In genomic region chr2:72112981-72113846, GRCh38 we compare ENCODE assay signal across 26 cellular contexts. TPM values are rescaled to one million over a fixed set of nuclear protein-coding genes. Genes with fewer than 3 reads are reported as not detected.
A peak's percentile ranks its signal among the peaks of the same experiment; 100 is the strongest.
DNase-seq lines count a peak whose midpoint lies in the region; ATAC-seq and TF ChIP-seq lines count a peak whose summit lies in the region.
"Had no signal": no experiment of that assay in that cellular context is flagged by ENCODE, and none has a peak within 500 bp of the region (broad histone marks: within the 10 kb centered on the region; RNA-seq: fewer than 3 reads in every experiment).

No MANE protein-coding gene starts in this region.

- H3K4me3 ChIP-seq in IMR-90 (ENCODE audit: insufficient read depth, low read depth, low read length) (no peak overlapping the region), OCI-LY7 (ENCODE audit: low read depth, low read length, poor library complexity, severe bottlenecking) (no peak overlapping the region)
- H3K4me3 ChIP-seq: GM12878, smooth muscle cell had no signal

- no peak overlapping the region for H3K4me3 Mint-ChIP-seq in activated CD4-positive, alpha-beta T cell treated with anti-CD3 and anti-CD28 coated beads for 36 hours
- H3K4me3 Mint-ChIP-seq: activated naive CD8-positive, alpha-beta T cell treated with anti-CD3 and anti-CD28 coated beads, Interleukin-2, amount 50 U/mL, for 24 hours; WTC11 had no signal

- no peak overlapping the region for H2AK5ac ChIP-seq in IMR-90 (ENCODE audit: low read depth, low read length)

- H2BK15ac ChIP-seq in IMR-90 (ENCODE audit: low read depth, low read length): no peak overlapping the region

- no peak overlapping the region for H3K23ac ChIP-seq in IMR-90 (ENCODE audit: low read depth, low read length)

- no peak overlapping the region for H2BK5ac ChIP-seq in IMR-90 (ENCODE audit: low read depth, low read length, poor library complexity, severe bottlenecking)

- TF ChIP-seq CTCF in IMR-90 (conservative IDR thresholded peaks at IDR 0.05; ENCODE audit: low read depth, low read length) (no peak), OCI-LY7 (conservative IDR thresholded peaks at IDR 0.05; ENCODE audit: low read length) (no peak)

- no peak overlapping the region for H2AK9ac ChIP-seq in IMR-90 (replicated peaks; ENCODE audit: low read depth, low read length, poor library complexity)

- no peak for TF ChIP-seq POLR2A in IMR-90 (IDR thresholded peaks at IDR 0.05; ENCODE audit: low read depth, low read length)

- POLR2A ChIA-PET in IMR-90 (lab: Charles Lee; ENCODE audit: unreplicated experiment) (no interaction called here), OCI-LY7 (lab: Charles Lee) (no interaction called here)
- POLR2A ChIA-PET in activated CD4-positive, alpha-beta T cell treated with anti-CD3 and anti-CD28 coated beads for 36 hours (lab: Charles Lee): no interaction called here

- no peak overlapping the region for H3K9ac ChIP-seq in IMR-90 (ENCODE audit: low read depth, low read length)

- no peaks in the 10 kb centered on the region for H4K20me1 ChIP-seq in IMR-90 (ENCODE audit: insufficient read depth, low read length)
- H4K20me1 ChIP-seq in OCI-LY7 (ENCODE audit: insufficient read depth, low read length): no peaks in the 10 kb centered on the region

- WGBS in IMR-90 (ENCODE audit: extremely low coverage in 2 of 2, insufficient read length in 1 of 2), 2 experiments: 84% methylated on average over 5 of the region's 12 CpGs; no CpG with 5 or more reads in 1 of the 2 experiments

- H3K36me3 ChIP-seq in IMR-90 (ENCODE audit: control insufficient read depth, insufficient read depth, low read length) (no peaks in the 10 kb centered on the region), OCI-LY7 (ENCODE audit: insufficient read depth, low read length) (no peaks in the 10 kb centered on the region)

- H3K9me1 ChIP-seq in IMR-90 (ENCODE audit: insufficient read depth, low read length): no peaks in the 10 kb centered on the region

- no peaks in the 10 kb centered on the region for H3K79me2 ChIP-seq in OCI-LY7 (ENCODE audit: insufficient read depth, low read depth, low read length)

- BruUV-seq in IMR-90 (replicated peaks; lab: Mats Ljungman, UMichigan) (no TSS peak), OCI-LY7 (replicated peaks; lab: Mats Ljungman, UMichigan) (no TSS peak)

- no peak overlapping the region for H2BK120ac ChIP-seq in IMR-90 (ENCODE audit: low read depth, low read length)

- H2BK20ac ChIP-seq in IMR-90 (ENCODE audit: low read depth, low read length): no peak overlapping the region

- H3K79me1 ChIP-seq in IMR-90 (ENCODE audit: low read depth in 1 of 2, low read length in 2 of 2): no peaks in the 10 kb centered on the region

- intact Hi-C loops in IMR-90 (cut with micrococcal nuclease) (no loop called here), posterior vena cava (cut with DNase I) (no loop called here), OCI-LY7 (cut with micrococcal nuclease; ENCODE audit: unreplicated experiment) (no loop called here)
- intact Hi-C loops in activated CD4-positive, alpha-beta T cell treated with anti-CD3 and anti-CD28 coated beads for 36 hours (cut with DNase I, micrococcal nuclease): no loop called here

- CTCF ChIA-PET in IMR-90 (lab: Yijun Ruan, JAX): interaction anchor here (0.7 kb wide), 1 partner anchor 9 kb away, joined by 3 read pairs; no protein-coding TSS in a partner anchor
- CTCF ChIA-PET in OCI-LY7 (lab: Charles Lee; ENCODE audit: unreplicated experiment): interaction anchor here (0.5 kb wide), 1 partner anchor 56 kb away, joined by 3 read pairs; no protein-coding TSS in a partner anchor
- CTCF ChIA-PET in activated CD4-positive, alpha-beta T cell treated with anti-CD3 and anti-CD28 coated beads for 36 hours (lab: Charles Lee): interaction anchor here (0.7 kb wide), 1 partner anchor 19 kb away, joined by 4 read pairs; no protein-coding TSS in a partner anchor

- H4K8ac ChIP-seq in IMR-90 (ENCODE audit: low read depth in 2 of 2, low read length in 2 of 2): no peak overlapping the region

- H3K27ac ChIP-seq in IMR-90 (ENCODE audit: insufficient read depth, low read length): no peak overlapping the region
- H3K27ac ChIP-seq in OCI-LY7 (ENCODE audit: low read depth, low read length, poor library complexity, severe bottlenecking): no peak overlapping the region
- H3K27ac ChIP-seq: C4-2B, epithelial cell of prostate had no signal

- peaks cover 2% of the 10 kb centered on the region for H3K27me3 ChIP-seq in IMR-90 (ENCODE audit: control insufficient read depth, insufficient read depth, low read length)

- H3K14ac ChIP-seq in IMR-90 (replicated peaks; ENCODE audit: low read depth, low read length): no peak overlapping the region

- no peaks in the 10 kb centered on the region for H3K36me3 Mint-ChIP-seq in activated CD4-positive, alpha-beta T cell treated with anti-CD3 and anti-CD28 coated beads for 36 hours (ENCODE audit: low read depth)

- H3K56ac ChIP-seq in IMR-90 (ENCODE audit: extremely low read depth, insufficient read depth, low read length): no peak overlapping the region

- DNase-seq in A172 (ENCODE audit: low spot score) (peak; percentile 8), IMR-90 (no peak), left lobe of liver (ENCODE audit: low spot score) (peak; percentile 30), posterior vena cava (ENCODE audit: low spot score) (peak; percentile 59), OCI-LY7 (ENCODE audit: low spot score) (no peak), NCI-H446 (lab: John Stamatoyannopoulos, UW) (no peak)
- no peak for DNase-seq in activated CD4-positive, alpha-beta T cell treated with anti-CD3 and anti-CD28 coated beads for 36 hours
- DNase-seq: activated effector memory CD4-positive, alpha-beta T cell treated with anti-CD3 and anti-CD28 coated beads, Interleukin-2, amount 50 U/mL, for 16 hours; activated naive CD8-positive, alpha-beta T cell treated with anti-CD3 and anti-CD28 coated beads, Interleukin-2, amount 50 U/mL, for 24 hours; activated T-cell treated with anti-CD3 and anti-CD28 coated beads for 4 hours; cerebellar nuclear complex; DND-41; effector CD4-positive, alpha-beta T cell; H7; left cardiac atrium; NCI-H1092; NCI-H1930; NCI-H226; NCI-H748 treated with DMSO at 0.1 percent for 48 hours; stimulated activated CD4-positive, alpha-beta T cell treated with anti-CD3 and anti-CD28 coated beads, Interleukin-2, amount 100 ng/mL, for 24 hours had no signal

- H3K4me2 ChIP-seq in IMR-90 (ENCODE audit: low read depth, low read length): no peak overlapping the region
- H3K4me2 ChIP-seq in OCI-LY7 (ENCODE audit: low read length): no peak overlapping the region
- H3K4me2 ChIP-seq: smooth muscle cell had no signal

- H3K4me1 ChIP-seq in IMR-90 (ENCODE audit: control insufficient read depth, insufficient read depth, low read length) (peaks cover 11% of the 10 kb centered on the region; the same call in 1 of the 2 replicates), OCI-LY7 (ENCODE audit: insufficient read depth, low read length, poor library complexity, severe bottlenecking) (no peaks in the 10 kb centered on the region)

- no peak for ATAC-seq in IMR-90 (ENCODE audit: low read depth)
- no peak for ATAC-seq in left lobe of liver
- no peak for ATAC-seq in activated CD4-positive, alpha-beta T cell treated with anti-CD3 and anti-CD28 coated beads for 36 hours
- ATAC-seq: activated naive CD8-positive, alpha-beta T cell treated with anti-CD3 and anti-CD28 coated beads, Interleukin-2, amount 50 U/mL, for 24 hours; GM12878; WTC11 had no signal

- in situ Hi-C loops in IMR-90 (cut with MboI; ENCODE audit: low sequenced_read_pairs): no loop called here

- no peak overlapping the region for H3K27ac Mint-ChIP-seq in activated CD4-positive, alpha-beta T cell treated with anti-CD3 and anti-CD28 coated beads for 36 hours
- H3K27ac Mint-ChIP-seq: activated naive CD8-positive, alpha-beta T cell treated with anti-CD3 and anti-CD28 coated beads, Interleukin-2, amount 50 U/mL, for 24 hours; progenitor cell of endocrine pancreas; WTC11 had no signal

- H4K91ac ChIP-seq in IMR-90 (ENCODE audit: insufficient read depth, low read depth, low read length): no peak overlapping the region

- H3K27me3 Mint-ChIP-seq in activated CD4-positive, alpha-beta T cell treated with anti-CD3 and anti-CD28 coated beads for 36 hours: peaks cover 9% of the 10 kb centered on the region

- H4K5ac ChIP-seq in IMR-90 (ENCODE audit: low read depth, low read length): no peak overlapping the region

- H3K4ac ChIP-seq in IMR-90 (ENCODE audit: low read depth, low read length): no peak overlapping the region

- no peak overlapping the region for H3K18ac ChIP-seq in IMR-90 (ENCODE audit: low read depth, low read length)

- peak overlapping the region; percentile 40 for H2AFZ ChIP-seq in IMR-90 (replicated peaks; ENCODE audit: low read length, poor library complexity)
- H2AFZ ChIP-seq in OCI-LY7 (ENCODE audit: low read length): no peak overlapping the region

- no peaks in the 10 kb centered on the region for H3K9me3 Mint-ChIP-seq in activated CD4-positive, alpha-beta T cell treated with anti-CD3 and anti-CD28 coated beads for 36 hours (ENCODE audit: low read depth)
- H3K9me3 Mint-ChIP-seq: activated naive CD8-positive, alpha-beta T cell treated with anti-CD3 and anti-CD28 coated beads, Interleukin-2, amount 50 U/mL, for 24 hours had no signal

- H3K4me1 Mint-ChIP-seq in activated CD4-positive, alpha-beta T cell treated with anti-CD3 and anti-CD28 coated beads for 36 hours: no peaks in the 10 kb centered on the region
- H3K4me1 Mint-ChIP-seq: activated naive CD8-positive, alpha-beta T cell treated with anti-CD3 and anti-CD28 coated beads, Interleukin-2, amount 50 U/mL, for 24 hours had no signal

- no peak for TF ChIP-seq RAD21 in IMR-90 (IDR thresholded peaks at IDR 0.05; ENCODE audit: low read length)

- dilution Hi-C loops in IMR-90 (cut with HindIII; ENCODE audit: low sequenced_read_pairs, unreplicated experiment): no loop called here

- no peaks in the 10 kb centered on the region for H3K9me2 ChIP-seq in OCI-LY7 (ENCODE audit: insufficient read depth, low read length)

- H3K9me3 ChIP-seq in IMR-90 (ENCODE audit: control insufficient read depth, insufficient read depth, low read length) (no peaks in the 10 kb centered on the region), OCI-LY7 (ENCODE audit: low read length) (no peaks in the 10 kb centered on the region)

TF ChIP-seq in IMR-90, 13 proteins besides CTCF, POLR2A, EP300 and RAD21 (continues in another document):
- no peak for TF ChIP-seq RCOR1 (IDR thresholded peaks at IDR 0.05; ENCODE audit: insufficient replicate concordance, low read length)
- no peak for TF ChIP-seq FOS (IDR thresholded peaks at IDR 0.05; ENCODE audit: low read depth, low read length)
- TF ChIP-seq MAZ (IDR thresholded peaks at IDR 0.05; ENCODE audit: borderline replicate concordance, low read depth, low read length): no peak
- TF ChIP-seq RFX5 (IDR thresholded peaks at IDR 0.05; ENCODE audit: low read depth, low read length): no peak

RNA-seq across cellular contexts. Expression of gene CYP26B1, which starts 34.4 kb away (rescaled TPM):
- total RNA-seq in A172 (2014; rRNA removed; shearing (Covaris generic)): 0.02 and 0.12 TPM in 2 replicates
- not detected in 2 replicates for total RNA-seq in IMR-90 (2012; rRNA removed)
- polyA plus RNA-seq in IMR-90 (2012; rRNA removed): 0.01 and 0.02 TPM in 2 replicates
- 0.03 TPM in 1 of 2 replicates, not detected in the other for polyA plus RNA-seq in IMR-90 (2012; cell fraction: cytosol; rRNA removed)
- polyA plus RNA-seq in IMR-90 (2012; cell fraction: nucleus; rRNA removed; ENCODE audit: low replicate concordance): 0.25 and 0.62 TPM in 2 replicates
- 4.4 TPM for total RNA-seq in left lobe of liver
- 1 to 10 TPM; 5.0 to 5.1 TPM for total RNA-seq in posterior vena cava
- total RNA-seq in OCI-LY7 (2014; rRNA removed; shearing (Covaris generic)): not detected in 2 replicates
- not detected in 2 replicates for total RNA-seq in OCI-LY7 (2022)
- not detected for total RNA-seq in activated CD4-positive, alpha-beta T cell treated with anti-CD3 and anti-CD28 coated beads for 36 hours
- total RNA-seq: GM12878 had no signal
- polyA plus RNA-seq: GM12878 had no signal

Comparison
In these comparisons a context has a peak if more than half of its experiments do, and no peak if none do; other contexts are left out.
1. DNase-seq: peak in A172 (single experiment), left lobe of liver (single experiment) and posterior vena cava (single experiment); none in IMR-90 (single experiment), OCI-LY7 (single experiment), activated CD4-positive, alpha-beta T cell treated with anti-CD3 and anti-CD28 coated beads for 36 hours (single experiment) and NCI-H446 (0 of 2).